ENCODE assay signal across 12 cellular contexts in the genomic region with DNA sequence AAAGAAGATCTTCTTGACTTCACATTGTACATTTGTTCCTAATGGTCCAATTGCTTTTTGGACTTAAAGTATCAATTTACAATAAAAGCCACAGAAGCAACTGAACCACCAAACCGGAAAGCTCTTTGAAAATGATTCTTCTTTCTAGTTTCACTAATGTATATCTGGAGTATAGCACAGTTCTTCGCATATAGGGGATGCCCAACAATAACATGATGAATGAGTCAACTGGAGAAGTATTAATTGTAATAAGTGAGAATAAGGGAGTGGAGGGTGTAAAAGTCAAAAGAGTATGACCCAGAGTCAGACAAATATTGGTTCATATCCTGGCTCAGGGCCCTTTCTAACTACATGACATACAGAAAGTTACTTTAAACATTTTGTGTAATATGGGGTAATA.
DNase-seq lines count a peak whose midpoint lies in the region; ATAC-seq and TF ChIP-seq lines count a peak whose summit lies in the region.
"Had no signal": no experiment of that assay in that cellular context is flagged by ENCODE, and none has a peak within 500 bp of the region (broad histone marks: within the 10 kb centered on the region; RNA-seq: fewer than 3 reads in every experiment).

No MANE protein-coding gene starts in this region.

- TF ChIP-seq CTCF in GM13977 (IDR thresholded peaks at IDR 0.05; ENCODE audit: extremely low read depth, insufficient read depth, missing control alignments) (no peak), Peyer's patch (IDR thresholded peaks at IDR 0.05) (no peak), tibial artery (IDR thresholded peaks at IDR 0.05) (no peak)

- H3K27ac Mint-ChIP-seq in T-helper 17 cell = peak overlapping the region; percentile 32
- H3K27ac Mint-ChIP-seq: type B pancreatic cell had no signal

- H3K4me3 Mint-ChIP-seq in T-helper 17 cell = peak overlapping the region; percentile 50
- H3K4me3 Mint-ChIP-seq: type B pancreatic cell had no signal

- H3K27ac ChIP-seq in Peyer's patch (no peak overlapping the region), tibial artery (no peak overlapping the region)
- H3K27ac ChIP-seq: BLaER1 had no signal

- no peaks in the 10 kb centered on the region for H3K36me3 Mint-ChIP-seq in T-helper 17 cell (ENCODE audit: low read depth)
- H3K36me3 Mint-ChIP-seq: type B pancreatic cell had no signal

- H3K9me3 ChIP-seq in T-helper 17 cell (ENCODE audit: control insufficient read depth, low read length, poor library complexity, severe bottlenecking) (no peaks in the 10 kb centered on the region), Peyer's patch (no peaks in the 10 kb centered on the region), tibial artery (no peaks in the 10 kb centered on the region)
- H3K9me3 ChIP-seq: BLaER1 had no signal

- peak; percentile 81 for ATAC-seq in GM19372 (IDR thresholded peaks at IDR 0.05; ENCODE audit: low read depth, unreplicated experiment)
- peak; percentile 87 for ATAC-seq in HG02885 (IDR thresholded peaks at IDR 0.05; ENCODE audit: poor library complexity, unreplicated experiment)
- peak; percentile 33 for ATAC-seq in T-helper 17 cell

- H3K36me3 ChIP-seq in Peyer's patch = no peaks in the 10 kb centered on the region
- H3K36me3 ChIP-seq in tibial artery = no peaks in the 10 kb centered on the region
- H3K36me3 ChIP-seq: BLaER1 had no signal

- H3K27me3 Mint-ChIP-seq in T-helper 17 cell = no peaks in the 10 kb centered on the region
- H3K27me3 Mint-ChIP-seq: type B pancreatic cell had no signal

- no peak for TF ChIP-seq POLR2A in Peyer's patch (IDR thresholded peaks at IDR 0.05)

- H3K4me1 Mint-ChIP-seq in T-helper 17 cell = peaks cover 35% of the 10 kb centered on the region

- intact Hi-C loops in tibial artery (cut with DNase I; ENCODE audit: low total_unique reads) = no loop called here

- H3K4me3 ChIP-seq in Peyer's patch = no peak overlapping the region
- H3K4me3 ChIP-seq in tibial artery = no peak overlapping the region
- H3K4me3 ChIP-seq: BLaER1 had no signal

- H3K4me1 ChIP-seq in Peyer's patch = peaks cover 0 to 21% (median 0%) of the 10 kb centered on the region in 4 donors
- peaks cover 0 to 9% (median 0%) of the 10 kb centered on the region in 4 donors for H3K4me1 ChIP-seq in tibial artery
- H3K4me1 ChIP-seq: BLaER1 had no signal

- no peaks in the 10 kb centered on the region for H3K27me3 ChIP-seq in Peyer's patch
- no peaks in the 10 kb centered on the region for H3K27me3 ChIP-seq in tibial artery
- H3K27me3 ChIP-seq: BLaER1 had no signal

- in situ Hi-C loops in GM13977 (cut with MboI; ENCODE audit: low pct_unique_long_range_greater_than_20kb, low sequenced_read_pairs, unreplicated experiment) = no loop called here

- DNase-seq in GM13977 (ENCODE audit: low spot score) = peak; percentile 39
- no peak for DNase-seq in T-helper 17 cell
- no peak for DNase-seq in Peyer's patch
- DNase-seq in tibial artery = no peak
- no peak for DNase-seq in stimulated activated CD4-positive, alpha-beta T cell treated with anti-CD3 and anti-CD28 coated beads, Interleukin-4, amount 100 ng/mL, for 4 hours
- DNase-seq: activated gamma-delta T cell treated with Interleukin-2 at 50 U/mL for 16 hours; effector CD8-positive, alpha-beta T cell; SHP77 had no signal

Comparison
In these comparisons a context has a peak if more than half of its experiments do, and no peak if none do; other contexts are left out.
1. ATAC-seq: peak in every context shown above with its lines; median percentile 87 in HG02885; 81 in GM19372; 33 in T-helper 17 cell.